In genomic region chr1:15559189-15559815, GRCh38 we compare ENCODE assay signal across 1 cellular context.
A peak's percentile ranks its signal among the peaks of the same experiment; 100 is the strongest.
TF ChIP-seq lines count a peak whose summit lies in the region.

No MANE protein-coding gene starts in this region.

TF ChIP-seq in HepG2, 621 proteins besides CTCF, POLR2A, EP300 and RAD21:
- TF ChIP-seq TFE3 (CRISPR knock-in tag; IDR thresholded peaks at IDR 0.05) (no peak), MAFK (conservative IDR thresholded peaks at IDR 0.05 in 1 of 2, IDR thresholded peaks at IDR 0.05 in 1 of 2; ENCODE audit: low read length in 2 of 2) (0 out of 4 replicates have a peak, but pooled peaks have one; percentile 19 to 38), ZNF326 (CRISPR knock-in tag; IDR thresholded peaks at IDR 0.05; ENCODE audit: borderline replicate concordance) (no peak), ZNF607 (CRISPR knock-in tag; IDR thresholded peaks at IDR 0.05; ENCODE audit: borderline replicate concordance) (no peak), ZNF17 (CRISPR knock-in tag; IDR thresholded peaks at IDR 0.05) (no peak), MEIS1 (CRISPR knock-in tag; IDR thresholded peaks at IDR 0.05; ENCODE audit: borderline replicate concordance) (no peak), ZNF777 (CRISPR knock-in tag; IDR thresholded peaks at IDR 0.05) (no peak)
- TF ChIP-seq, protein P1, sequence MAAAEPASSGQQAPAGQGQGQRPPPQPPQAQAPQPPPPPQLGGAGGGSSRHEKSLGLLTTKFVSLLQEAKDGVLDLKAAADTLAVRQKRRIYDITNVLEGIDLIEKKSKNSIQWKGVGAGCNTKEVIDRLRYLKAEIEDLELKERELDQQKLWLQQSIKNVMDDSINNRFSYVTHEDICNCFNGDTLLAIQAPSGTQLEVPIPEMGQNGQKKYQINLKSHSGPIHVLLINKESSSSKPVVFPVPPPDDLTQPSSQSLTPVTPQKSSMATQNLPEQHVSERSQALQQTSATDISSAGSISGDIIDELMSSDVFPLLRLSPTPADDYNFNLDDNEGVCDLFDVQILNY (CRISPR knock-in tag; conservative IDR thresholded peaks at IDR 0.05) = no peak
- TF ChIP-seq, protein P2, sequence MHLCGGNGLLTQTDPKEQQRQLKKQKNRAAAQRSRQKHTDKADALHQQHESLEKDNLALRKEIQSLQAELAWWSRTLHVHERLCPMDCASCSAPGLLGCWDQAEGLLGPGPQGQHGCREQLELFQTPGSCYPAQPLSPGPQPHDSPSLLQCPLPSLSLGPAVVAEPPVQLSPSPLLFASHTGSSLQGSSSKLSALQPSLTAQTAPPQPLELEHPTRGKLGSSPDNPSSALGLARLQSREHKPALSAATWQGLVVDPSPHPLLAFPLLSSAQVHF (CRISPR knock-in tag; IDR thresholded peaks at IDR 0.05) = no peak
